Comparison of ENCODE assay signal across 9 cellular contexts in the genomic region with DNA sequence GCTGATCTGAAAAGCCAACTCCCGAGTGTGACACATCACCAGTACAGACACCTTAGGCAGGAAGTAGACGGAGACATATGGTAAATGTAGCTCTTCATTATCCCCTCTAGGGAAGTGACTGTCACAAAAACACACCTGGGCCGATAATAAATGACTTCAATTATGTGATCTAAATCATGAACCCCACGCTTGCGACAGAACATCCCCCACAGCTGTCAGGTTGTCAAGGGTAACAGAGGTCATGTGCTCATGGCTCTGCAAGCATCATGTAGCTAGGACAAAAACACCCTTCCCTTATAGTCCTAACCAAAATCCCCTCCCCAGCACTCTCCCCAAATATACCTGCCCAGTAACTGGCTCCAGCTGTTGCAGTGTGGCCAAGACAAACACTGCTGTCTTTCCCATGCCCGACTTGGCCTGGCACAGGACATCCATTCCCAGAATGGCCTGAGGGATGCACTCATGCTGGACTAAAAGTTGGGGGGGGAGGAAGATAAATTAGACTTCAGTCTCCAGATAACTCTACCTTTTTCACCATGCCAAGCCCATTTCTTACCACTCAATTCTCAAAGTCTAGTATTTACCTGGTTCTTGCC. TPM values are rescaled to one million over a fixed set of nuclear protein-coding genes. Genes with fewer than 3 reads are reported as not detected.
DNase-seq lines count a peak whose midpoint lies in the region; ATAC-seq and TF ChIP-seq lines count a peak whose summit lies in the region.
"Had no signal": no experiment of that assay in that cellular context is flagged by ENCODE, and none has a peak within 500 bp of the region (broad histone marks: within the 10 kb centered on the region; RNA-seq: fewer than 3 reads in every experiment).

No MANE protein-coding gene starts in this region.

- H3K27me3 ChIP-seq in upper lobe of left lung, result no peaks in the 10 kb centered on the region

- H3K36me3 ChIP-seq in upper lobe of left lung, result peaks cover 40 to 66% (median 62%) of the 10 kb centered on the region in 4 donors

- WGBS in upper lobe of left lung, 2 donors, result 51 to 57% methylated on average over 6 of the region's 6 CpGs

- H3K9me3 ChIP-seq in iPS-18c (ENCODE audit: control insufficient read depth, insufficient read depth, low read length), result peaks cover 2% of the 10 kb centered on the region
- H3K9me3 ChIP-seq in upper lobe of left lung, result no peaks in the 10 kb centered on the region

- TF ChIP-seq CTCF in upper lobe of left lung (IDR thresholded peaks at IDR 0.05), result no peak

- H3K27ac Mint-ChIP-seq in activated naive CD4-positive, alpha-beta T cell treated with anti-CD3 and anti-CD28 coated beads, Interleukin-2, amount 50 U/mL, for 72 hours, result peak overlapping the region; percentile 94 to 99
- H3K27ac Mint-ChIP-seq in stimulated activated memory B cell treated with anti-CD40 and anti-IgM and Interleukin-4, amounts not matched to agents 10 μg/mL and 1 μg/mL and 100 μg/mL, for 72 hours, result peak overlapping the region; percentile 92

- H3K9me3 Mint-ChIP-seq in activated naive CD4-positive, alpha-beta T cell treated with anti-CD3 and anti-CD28 coated beads, Interleukin-2, amount 50 U/mL, for 72 hours, result no peaks in the 10 kb centered on the region
- H3K9me3 Mint-ChIP-seq in stimulated activated memory B cell treated with anti-CD40 and anti-IgM and Interleukin-4, amounts not matched to agents 10 μg/mL and 1 μg/mL and 100 μg/mL, for 72 hours, result no peaks in the 10 kb centered on the region

- ATAC-seq in activated naive CD4-positive, alpha-beta T cell treated with anti-CD3 and anti-CD28 coated beads, Interleukin-2, amount 50 U/mL, for 72 hours, result no peak
- ATAC-seq in stimulated activated memory B cell treated with anti-CD40 and anti-IgM and Interleukin-4, amounts not matched to agents 10 μg/mL and 1 μg/mL and 100 μg/mL, for 72 hours, result no peak
- ATAC-seq in HG03039 (IDR thresholded peaks at IDR 0.05; ENCODE audit: unreplicated experiment) (no peak), upper lobe of left lung (ENCODE audit: low FRiP score in 2 of 2) (no peak)

- H3K4me1 Mint-ChIP-seq in stimulated activated memory B cell treated with anti-CD40 and anti-IgM and Interleukin-4, amounts not matched to agents 10 μg/mL and 1 μg/mL and 100 μg/mL, for 72 hours, result peaks cover 38% of the 10 kb centered on the region

- no peak for TF ChIP-seq POLR2A in upper lobe of left lung (IDR thresholded peaks at IDR 0.05)

- peaks cover 66 to 71% of the 10 kb centered on the region in 2 donors for H3K36me3 Mint-ChIP-seq in activated naive CD4-positive, alpha-beta T cell treated with anti-CD3 and anti-CD28 coated beads, Interleukin-2, amount 50 U/mL, for 72 hours
- H3K36me3 Mint-ChIP-seq in stimulated activated memory B cell treated with anti-CD40 and anti-IgM and Interleukin-4, amounts not matched to agents 10 μg/mL and 1 μg/mL and 100 μg/mL, for 72 hours, result peaks cover 67% of the 10 kb centered on the region

- peaks cover 28 to 38% (median 35%) of the 10 kb centered on the region in 4 donors for H3K4me1 ChIP-seq in upper lobe of left lung

- peak; percentile 52 for DNase-seq in activated CD8-positive, alpha-beta memory T cell treated with anti-CD3 and anti-CD28 coated beads for 24 hours
- DNase-seq in activated CD8-positive, alpha-beta memory T cell treated with anti-CD3 and anti-CD28 coated beads, Interleukin-2, amount 50 U/mL, for 4 hours, result no peak
- peak in 1 of 2 donors; percentile 48 for DNase-seq in activated naive CD4-positive, alpha-beta T cell treated with anti-CD3 and anti-CD28 coated beads, Interleukin-2, amount 50 U/mL, for 72 hours (ENCODE audit: low spot score in 2 of 2)
- no peak for DNase-seq in upper lobe of left lung
- DNase-seq in stimulated activated CD4-positive, alpha-beta T cell treated with anti-CD3 and anti-CD28 coated beads, Interleukin-4, amount 100 ng/mL, for 4 hours, result no peak
- DNase-seq: activated CD4-positive, alpha-beta T cell treated with anti-CD3 and anti-CD28 coated beads, Interleukin-2, amount 50 U/mL, for 1 hour had no signal

- peak overlapping the region; percentile 26 for H3K4me3 ChIP-seq in iPS-18c (ENCODE audit: insufficient read depth, low read depth, low read length)
- H3K4me3 ChIP-seq in upper lobe of left lung, result peak overlapping the region in 1 of 4 donors; percentile 60

- peak overlapping the region; percentile 48 for H3K4me3 Mint-ChIP-seq in stimulated activated memory B cell treated with anti-CD40 and anti-IgM and Interleukin-4, amounts not matched to agents 10 μg/mL and 1 μg/mL and 100 μg/mL, for 72 hours

- no peak overlapping the region for H3K27ac ChIP-seq in upper lobe of left lung

- TF ChIP-seq EP300 in upper lobe of left lung (IDR thresholded peaks at IDR 0.05), result no peak

- no peaks in the 10 kb centered on the region for H3K27me3 Mint-ChIP-seq in stimulated activated memory B cell treated with anti-CD40 and anti-IgM and Interleukin-4, amounts not matched to agents 10 μg/mL and 1 μg/mL and 100 μg/mL, for 72 hours

RNA-seq across cellular contexts. Expression of gene DDX39B, which starts 2.9 kb away (rescaled TPM):
- total RNA-seq in activated naive CD4-positive, alpha-beta T cell treated with anti-CD3 and anti-CD28 coated beads, Interleukin-2, amount 50 U/mL, for 72 hours, result 100 to 1,000 TPM; 569 to 658 TPM
- total RNA-seq in upper lobe of left lung, result 100 to 1,000 TPM; 201 to 541 (median 270) TPM

RNA-seq across cellular contexts. Expression of gene ATP6V1G2, which starts 7.5 kb away (rescaled TPM):
- 1 to 10 TPM; 4.1 to 7.4 TPM for total RNA-seq in activated naive CD4-positive, alpha-beta T cell treated with anti-CD3 and anti-CD28 coated beads, Interleukin-2, amount 50 U/mL, for 72 hours
- total RNA-seq in upper lobe of left lung, result 1 to 10 TPM in 4 of 6 donors, under 1 TPM in 2; 0.55 to 2.0 (median 1.1) TPM

RNA-seq across cellular contexts. Expression of gene NFKBIL1, which starts 8.5 kb away (rescaled TPM):
- total RNA-seq in activated naive CD4-positive, alpha-beta T cell treated with anti-CD3 and anti-CD28 coated beads, Interleukin-2, amount 50 U/mL, for 72 hours, result 10 to 100 TPM; 19.4 to 39.7 TPM
- total RNA-seq in upper lobe of left lung, result 10 to 100 TPM; 18.2 to 45.1 (median 23.8) TPM

RNA-seq across cellular contexts. Expression of gene MCCD1, which starts 10.1 kb away (rescaled TPM):
- not detected for total RNA-seq in activated naive CD4-positive, alpha-beta T cell treated with anti-CD3 and anti-CD28 coated beads, Interleukin-2, amount 50 U/mL, for 72 hours
- not detected for total RNA-seq in upper lobe of left lung

RNA-seq across cellular contexts. Expression of gene LTA, which starts 33.2 kb away (rescaled TPM):
- 1,000 to 10,000 TPM in 1 of 2 donors, 100 to 1,000 TPM in 1; 266 to 1,366 TPM for total RNA-seq in activated naive CD4-positive, alpha-beta T cell treated with anti-CD3 and anti-CD28 coated beads, Interleukin-2, amount 50 U/mL, for 72 hours
- total RNA-seq in upper lobe of left lung, result 1 to 10 TPM in 2 of 6 donors, not detected in 4; 1.6 to 1.8 TPM
